ENCODE assay signal across 29 cellular contexts in genomic region chr2:107747964-107748583, GRCh38.
DNase-seq lines count a peak whose midpoint lies in the region; ATAC-seq, FAIRE-seq and TF ChIP-seq lines count a peak whose summit lies in the region.
"Had no signal": no experiment of that assay in that cellular context is flagged by ENCODE, and none has a peak within 500 bp of the region (broad histone marks: within the 10 kb centered on the region; RNA-seq: fewer than 3 reads in every experiment).

No MANE protein-coding gene starts in this region.

- no peaks in the 10 kb centered on the region for H3K4me1 Mint-ChIP-seq in immature natural killer cell
- H3K4me1 Mint-ChIP-seq: CD14-positive monocyte, IgD-negative memory B cell had no signal

- no peaks in the 10 kb centered on the region for H3K36me3 Mint-ChIP-seq in immature natural killer cell
- H3K36me3 Mint-ChIP-seq: CD14-positive monocyte, IgD-negative memory B cell had no signal

- H3K36me3 ChIP-seq in right lobe of liver, result no peaks in the 10 kb centered on the region
- H3K36me3 ChIP-seq: BE2C, HAP-1 had no signal

- no peak for TF ChIP-seq CTCF in right lobe of liver (IDR thresholded peaks at IDR 0.05)

- no peaks in the 10 kb centered on the region for H3K4me1 ChIP-seq in right lobe of liver
- H3K4me1 ChIP-seq: BE2C, HAP-1 had no signal

- peaks cover 0 to 6% (median 3%) of the 10 kb centered on the region in 6 donors for H3K9me3 Mint-ChIP-seq in immature natural killer cell
- H3K9me3 Mint-ChIP-seq: T-helper 1 cell treated with Interleukin-12 subunit alpha and Interleukin-12 subunit beta and Interleukin-4 antibody, amounts not matched to agents 30 μg/mL and 1 μg/mL, for 36 hours had no signal

- WGBS in right lobe of liver (ENCODE audit: insufficient coverage, low coverage, low lambda C conversion rate, missing lambda C conversion rate), result 84% methylated on average over 15 of the region's 15 CpGs

- intact Hi-C loops in right lobe of liver (cut with DNase I), result no loop called here

- no peak overlapping the region for H3K4me3 ChIP-seq in right lobe of liver
- H3K4me3 ChIP-seq: HAP-1 had no signal

- no peak for ATAC-seq in right lobe of liver
- no peak for ATAC-seq in HG02938 (IDR thresholded peaks at IDR 0.05; ENCODE audit: unreplicated experiment)

- no peak overlapping the region for H3K4me3 Mint-ChIP-seq in immature natural killer cell
- H3K4me3 Mint-ChIP-seq: CD14-positive monocyte; IgD-negative memory B cell; T-helper 1 cell treated with Interleukin-12 subunit alpha and Interleukin-12 subunit beta and Interleukin-4 antibody, amounts not matched to agents 30 μg/mL and 1 μg/mL, for 36 hours had no signal

- H3K27me3 Mint-ChIP-seq in immature natural killer cell (ENCODE audit: low read depth in 3 of 3), result peaks cover 0 to 2% (median 0%) of the 10 kb centered on the region in 3 donors
- H3K27me3 Mint-ChIP-seq: IgD-negative memory B cell had no signal

- peak; percentile 69 for FAIRE-seq in H54 (lab: Jason Lieb, UNC)
- FAIRE-seq: GM19239 had no signal

- no peak overlapping the region for H3K27ac Mint-ChIP-seq in immature natural killer cell
- H3K27ac Mint-ChIP-seq: CD14-positive monocyte; IgD-negative memory B cell; T-helper 1 cell treated with Interleukin-12 subunit alpha and Interleukin-12 subunit beta and Interleukin-4 antibody, amounts not matched to agents 30 μg/mL and 1 μg/mL, for 36 hours had no signal

- peak; percentile 64 for DNase-seq in A172 (ENCODE audit: low spot score)
- DNase-seq in H54 (ENCODE audit: insufficient read length, low spot score), result no peak
- DNase-seq in NCI-H2227 treated with DMSO at 0.1 percent for 48 hours (lab: John Stamatoyannopoulos, UW), result peak; percentile 23
- peak; percentile 47 to 61 for DNase-seq in SHP77 (lab: John Stamatoyannopoulos, UW)
- DNase-seq in immature natural killer cell, result no peak
- DNase-seq in right lobe of liver, result no peak
- DNase-seq in Kasumi-1 (lab: John Stamatoyannopoulos, UW), result no peak
- DNase-seq: ACHN; BE2C; Calu3; DMS79 treated with DMSO at 0.1 percent for 48 hours; MV-4-11; NCI-H1105; NCI-H146; NCI-H1930; NCI-H524; NCI-H774; NK-92 treated with Interleukin-12 subunit alpha and Interleukin-12 subunit beta, amount 100 ng/mL, for 24 hours; SIG-M5; SK-N-SH; SW 1271 had no signal

- no peaks in the 10 kb centered on the region for H3K9me3 ChIP-seq in right lobe of liver
- H3K9me3 ChIP-seq: BE2C, HAP-1, SK-N-SH had no signal

- TF ChIP-seq POLR2A in H54 (IDR thresholded peaks at IDR 0.05; ENCODE audit: low read depth, low read length) (no peak), right lobe of liver (IDR thresholded peaks at IDR 0.05) (no peak)

- no peak overlapping the region for H3K27ac ChIP-seq in right lobe of liver
- H3K27ac ChIP-seq: 22Rv1, RWPE1 had no signal

- H3K27me3 ChIP-seq in right lobe of liver, result no peaks in the 10 kb centered on the region
- H3K27me3 ChIP-seq: BE2C had no signal

Comparison
In these comparisons a context has a peak if more than half of its experiments do, and no peak if none do; other contexts are left out.
1. DNase-seq: peak in A172 (single experiment), NCI-H2227 treated with DMSO at 0.1 percent for 48 hours (single experiment) and SHP77 (2 of 2); none in H54 (single experiment), immature natural killer cell (0 of 3), right lobe of liver (0 of 3) and Kasumi-1 (0 of 2).